In the genomic region with DNA sequence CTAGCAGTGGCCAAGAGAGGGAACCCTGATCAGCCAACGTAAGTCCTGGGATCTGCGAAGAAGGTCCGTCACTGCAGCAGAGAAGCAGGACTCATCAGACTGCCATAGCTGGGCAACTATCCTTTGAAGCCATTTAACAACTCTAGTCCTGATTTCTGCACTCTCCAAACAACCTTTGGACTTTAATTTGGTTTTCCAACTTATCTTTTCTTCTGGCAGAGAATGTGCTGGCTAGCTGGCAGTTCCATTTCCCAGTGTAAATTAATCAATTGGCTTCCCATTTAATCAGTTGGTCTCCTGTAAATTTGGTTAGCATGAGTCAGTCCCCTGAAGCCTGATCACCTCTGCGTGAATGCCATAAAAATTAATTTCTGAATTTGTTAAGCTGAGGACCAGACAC, we compare ENCODE assay signal across 8 cellular contexts.
"Had no signal": no experiment of that assay in that cellular context is flagged by ENCODE, and none has a peak within 500 bp of the region (broad histone marks: within the 10 kb centered on the region; RNA-seq: fewer than 3 reads in every experiment).

No MANE protein-coding gene starts in this region.

- ATAC-seq: GM23338, K562 had no signal

- H2AFZ ChIP-seq: GM23338 had no signal

- FAIRE-seq: H54, HTR-8/SVneo, K562 had no signal

- DNase-seq: H9, HCEC 1CT, IMR-90, KG1 had no signal

- H3K4me2 ChIP-seq: GM23338 had no signal

- H3K4me3 ChIP-seq: GM23338, K562 had no signal
